ENCODE assay signal across 12 cellular contexts in the genomic region with DNA sequence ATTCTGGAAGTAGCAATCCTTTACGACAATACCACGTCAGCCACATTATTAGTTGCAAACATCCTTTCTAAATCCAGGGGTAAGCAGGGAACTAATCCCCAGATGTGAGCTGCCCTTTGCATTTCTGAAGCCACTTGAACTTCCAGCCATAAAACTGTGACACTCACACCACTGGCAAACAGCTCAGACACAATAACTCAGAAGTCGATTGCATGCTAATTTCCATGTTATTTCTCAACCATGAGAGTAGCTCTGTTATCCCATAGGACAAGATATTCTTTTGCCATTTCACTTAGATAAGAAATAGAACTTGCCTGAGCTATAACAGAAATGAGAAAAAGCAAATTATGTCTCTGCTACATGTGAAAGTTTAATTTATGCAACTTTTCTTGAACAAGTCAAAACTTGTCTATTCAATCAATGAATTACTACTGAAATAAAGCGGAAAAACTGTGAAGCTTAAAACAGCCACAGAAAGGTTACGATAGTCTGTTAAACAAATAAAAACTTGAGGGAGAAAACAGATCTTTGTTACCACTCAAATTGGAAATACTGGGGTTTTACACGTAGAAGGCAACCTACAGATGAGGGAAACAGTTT.
DNase-seq lines count a peak whose midpoint lies in the region; ATAC-seq and TF ChIP-seq lines count a peak whose summit lies in the region.
"Had no signal": no experiment of that assay in that cellular context is flagged by ENCODE, and none has a peak within 500 bp of the region (broad histone marks: within the 10 kb centered on the region; RNA-seq: fewer than 3 reads in every experiment).

No MANE protein-coding gene starts in this region.

- H3K4me1 Mint-ChIP-seq in activated CD4-positive, alpha-beta T cell treated with anti-CD3 and anti-CD28 coated beads, Interleukin-2, amount 10 ng/mL, durations not matched to agents 24 days and 14 days = peaks cover 78% of the 10 kb centered on the region
- peaks cover 97% of the 10 kb centered on the region for H3K4me1 Mint-ChIP-seq in stimulated activated naive CD8-positive, alpha-beta T cell treated with anti-CD3 and anti-CD28 coated beads, Interleukin-15, amount 100 ng/mL, for 72 hours
- peaks cover 40% of the 10 kb centered on the region for H3K4me1 Mint-ChIP-seq in HFFc6 (ENCODE audit: low read depth)

- no peak for DNase-seq in activated CD4-positive, alpha-beta T cell treated with anti-CD3 and anti-CD28 coated beads, Interleukin-2, amount 10 ng/mL, durations not matched to agents 24 days and 14 days
- no peak for DNase-seq in activated CD4-positive, alpha-beta T cell treated with anti-CD3 and anti-CD28 coated beads for 48 hours
- DNase-seq in esophagus squamous epithelium (lab: John Stamatoyannopoulos, UW) (no peak), HFFc6 (no peak), ovary (no peak), HT-29 (ENCODE audit: low spot score) (no peak)
- no peak for DNase-seq in stimulated activated naive CD8-positive, alpha-beta T cell treated with anti-CD3 and anti-CD28 coated beads, Interleukin-15, amount 100 ng/mL, for 72 hours
- DNase-seq: kidney, SIG-M5 had no signal

- no peak overlapping the region for H3K9ac ChIP-seq in SU-DHL-6 (ENCODE audit: low read length)

- H3K9me3 Mint-ChIP-seq in activated CD4-positive, alpha-beta T cell treated with anti-CD3 and anti-CD28 coated beads, Interleukin-2, amount 10 ng/mL, durations not matched to agents 24 days and 14 days = peaks cover 3% of the 10 kb centered on the region
- peaks cover 4 to 12% of the 10 kb centered on the region in 2 donors for H3K9me3 Mint-ChIP-seq in stimulated activated naive CD8-positive, alpha-beta T cell treated with anti-CD3 and anti-CD28 coated beads, Interleukin-15, amount 100 ng/mL, for 72 hours
- H3K9me3 Mint-ChIP-seq in HFFc6 = no peaks in the 10 kb centered on the region; the same call in 1 of the 2 replicates

- peaks cover 42% of the 10 kb centered on the region for H4K20me1 ChIP-seq in SU-DHL-6 (ENCODE audit: low read depth, low read length)

- H3K4me3 ChIP-seq in SU-DHL-6 (ENCODE audit: insufficient read depth, low read length, poor library complexity, severe bottlenecking) (no peak overlapping the region), esophagus squamous epithelium (no peak overlapping the region), ovary (no peak overlapping the region)
- H3K4me3 ChIP-seq: breast epithelium had no signal

- no peak overlapping the region for H2AFZ ChIP-seq in SU-DHL-6 (ENCODE audit: low read depth, low read length, severe bottlenecking)

- H3K9me2 ChIP-seq in SU-DHL-6 (replicated peaks; ENCODE audit: insufficient read depth, low read length) = no peaks in the 10 kb centered on the region

- H3K9me3 ChIP-seq in SU-DHL-6 (ENCODE audit: insufficient read depth, low read length) (no peaks in the 10 kb centered on the region), esophagus squamous epithelium (no peaks in the 10 kb centered on the region), ovary (no peaks in the 10 kb centered on the region)
- H3K9me3 ChIP-seq: breast epithelium had no signal

- peaks cover 55% of the 10 kb centered on the region for H3K36me3 Mint-ChIP-seq in activated CD4-positive, alpha-beta T cell treated with anti-CD3 and anti-CD28 coated beads, Interleukin-2, amount 10 ng/mL, durations not matched to agents 24 days and 14 days (ENCODE audit: low read depth)
- H3K36me3 Mint-ChIP-seq in HFFc6 (ENCODE audit: low read depth) = peaks cover 12% of the 10 kb centered on the region

- H3K4me3 Mint-ChIP-seq in activated CD4-positive, alpha-beta T cell treated with anti-CD3 and anti-CD28 coated beads, Interleukin-2, amount 10 ng/mL, durations not matched to agents 24 days and 14 days = peak overlapping the region; percentile 78
- H3K4me3 Mint-ChIP-seq in stimulated activated naive CD8-positive, alpha-beta T cell treated with anti-CD3 and anti-CD28 coated beads, Interleukin-15, amount 100 ng/mL, for 72 hours = peak overlapping the region; percentile 78 to 83
- H3K4me3 Mint-ChIP-seq in HFFc6 = no peak overlapping the region

- 41 to 51% methylated on average over 6 of the region's 6 CpGs for WGBS in esophagus squamous epithelium, 2 donors
- WGBS in ovary, 3 donors = 77 to 85% (median 81%) methylated on average over 6 of the region's 6 CpGs

- peak overlapping the region; percentile 22 for H3K27ac ChIP-seq in SU-DHL-6 (ENCODE audit: low read depth, low read length)
- H3K27ac ChIP-seq in esophagus squamous epithelium = peak overlapping the region in 3 of 4 donors; percentile 1 to 42 (median 23)
- H3K27ac ChIP-seq in ovary = no peak overlapping the region
- H3K27ac ChIP-seq: breast epithelium had no signal

- ATAC-seq in stimulated activated naive CD8-positive, alpha-beta T cell treated with anti-CD3 and anti-CD28 coated beads, Interleukin-15, amount 100 ng/mL, for 72 hours = no peak

- peaks cover 30% of the 10 kb centered on the region; the same call in 1 of the 2 replicates for H3F3A ChIP-seq in SU-DHL-6 (ENCODE audit: insufficient read depth)

- peak overlapping the region; percentile 87 for H3K27ac Mint-ChIP-seq in activated CD4-positive, alpha-beta T cell treated with anti-CD3 and anti-CD28 coated beads, Interleukin-2, amount 10 ng/mL, durations not matched to agents 24 days and 14 days
- H3K27ac Mint-ChIP-seq in stimulated activated naive CD8-positive, alpha-beta T cell treated with anti-CD3 and anti-CD28 coated beads, Interleukin-15, amount 100 ng/mL, for 72 hours = peak overlapping the region; percentile 95 to 99
- H3K27ac Mint-ChIP-seq in HFFc6 = no peak overlapping the region

- H3K27me3 ChIP-seq in SU-DHL-6 (ENCODE audit: low read length) (no peaks in the 10 kb centered on the region), esophagus squamous epithelium (no peaks in the 10 kb centered on the region), ovary (no peaks in the 10 kb centered on the region)
- H3K27me3 ChIP-seq: breast epithelium had no signal

- peak overlapping the region; percentile 57 for H3K4me2 ChIP-seq in SU-DHL-6 (ENCODE audit: low read depth, low read length, poor library complexity, severe bottlenecking)

- no peaks in the 10 kb centered on the region for H3K27me3 Mint-ChIP-seq in activated CD4-positive, alpha-beta T cell treated with anti-CD3 and anti-CD28 coated beads, Interleukin-2, amount 10 ng/mL, durations not matched to agents 24 days and 14 days
- H3K27me3 Mint-ChIP-seq in stimulated activated naive CD8-positive, alpha-beta T cell treated with anti-CD3 and anti-CD28 coated beads, Interleukin-15, amount 100 ng/mL, for 72 hours = no peaks in the 10 kb centered on the region
- H3K27me3 Mint-ChIP-seq in HFFc6 (ENCODE audit: insufficient read depth) = no peaks in the 10 kb centered on the region
- H3K27me3 Mint-ChIP-seq: progenitor cell of endocrine pancreas had no signal

- peaks cover 0 to 41% (median 15%) of the 10 kb centered on the region in 3 donors for H3K4me1 ChIP-seq in esophagus squamous epithelium
- H3K4me1 ChIP-seq in ovary (ENCODE audit: insufficient read depth) = no peaks in the 10 kb centered on the region
- H3K4me1 ChIP-seq: breast epithelium had no signal

- peaks cover 100% of the 10 kb centered on the region for H3K79me2 ChIP-seq in SU-DHL-6 (ENCODE audit: insufficient read depth, low read length)

- no peak for TF ChIP-seq EP300 in ovary (IDR thresholded peaks at IDR 0.05)

- H3K36me3 ChIP-seq in SU-DHL-6 (ENCODE audit: low read length) (peaks cover 24% of the 10 kb centered on the region), esophagus squamous epithelium (peaks cover 0 to 13% (median 0%) of the 10 kb centered on the region in 3 donors), ovary (no peaks in the 10 kb centered on the region)
- H3K36me3 ChIP-seq: breast epithelium had no signal

- no peak for TF ChIP-seq POLR2A in esophagus squamous epithelium (IDR thresholded peaks at IDR 0.05)
- TF ChIP-seq POLR2A in ovary (IDR thresholded peaks at IDR 0.05) = no peak

- intact Hi-C loops in activated CD4-positive, alpha-beta T cell treated with anti-CD3 and anti-CD28 coated beads, Interleukin-2, amount 10 ng/mL, durations not matched to agents 24 days and 14 days (cut with micrococcal nuclease) = loop anchor here (1.0 to 10.0 kb wide), 6 partner anchors 10 to 392 kb away; a partner anchor contains a TSS
- intact Hi-C loops in esophagus squamous epithelium (cut with DNase I) (no loop called here), ovary (cut with DNase I) (no loop called here)

- no peak for TF ChIP-seq CTCF in SU-DHL-6 (IDR thresholded peaks at IDR 0.05; ENCODE audit: insufficient read depth, low read length, poor library complexity, severe bottlenecking)
- TF ChIP-seq CTCF in esophagus squamous epithelium (IDR thresholded peaks at IDR 0.05) = no peak
- TF ChIP-seq CTCF in HFFc6 (IDR thresholded peaks at IDR 0.05) = no peak
- no peak for TF ChIP-seq CTCF in ovary (IDR thresholded peaks at IDR 0.05)

Comparison
In these comparisons a context has a peak if more than half of its experiments do, and no peak if none do; other contexts are left out.
1. H3K27ac ChIP-seq: peak in SU-DHL-6 (single experiment) and esophagus squamous epithelium (3 of 4); none in ovary (0 of 2).